ENCODE assay signal across 11 cellular contexts in the genomic region with DNA sequence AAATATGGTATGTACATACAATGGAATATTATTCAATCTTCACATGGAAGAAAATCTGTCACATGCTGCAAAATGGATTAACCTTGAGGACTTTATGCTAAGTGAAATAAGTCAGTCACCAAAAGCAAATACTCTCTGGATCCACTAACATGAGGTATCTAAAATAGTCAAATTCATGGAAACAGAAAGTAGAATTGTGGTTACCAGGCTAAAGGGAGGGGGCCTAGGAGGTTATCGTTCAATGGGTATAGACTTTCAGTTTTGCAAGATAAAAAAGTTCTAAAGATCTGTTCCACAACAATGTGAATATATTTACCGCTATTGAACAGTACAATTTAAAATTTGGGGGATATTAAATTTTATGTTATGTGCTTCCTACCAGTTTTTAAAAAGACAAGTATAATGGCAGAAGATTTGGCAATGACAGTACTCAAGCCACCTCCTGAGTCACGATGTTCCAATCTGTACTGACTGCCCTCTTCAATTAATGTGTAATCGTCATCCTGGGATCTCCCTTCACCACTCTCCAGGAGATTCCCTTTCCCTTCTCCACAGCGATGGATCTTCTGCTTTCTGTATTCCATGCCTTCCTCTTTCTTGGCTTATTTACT. TPM values are rescaled to one million over a fixed set of nuclear protein-coding genes. Genes with fewer than 3 reads are reported as not detected.
DNase-seq lines count a peak whose midpoint lies in the region; ATAC-seq and TF ChIP-seq lines count a peak whose summit lies in the region.
"Had no signal": no experiment of that assay in that cellular context is flagged by ENCODE, and none has a peak within 500 bp of the region (broad histone marks: within the 10 kb centered on the region; RNA-seq: fewer than 3 reads in every experiment).

No MANE protein-coding gene starts in this region.

- POLR2A ChIA-PET in activated CD8-positive, alpha-beta T cell treated with anti-CD3 and anti-CD28 coated beads for 36 hours (lab: Charles Lee): no interaction called here

- peaks cover 43% of the 10 kb centered on the region for H3K4me1 Mint-ChIP-seq in activated CD8-positive, alpha-beta T cell treated with anti-CD3 and anti-CD28 coated beads for 36 hours (ENCODE audit: low read depth)

- CTCF ChIA-PET in activated CD8-positive, alpha-beta T cell treated with anti-CD3 and anti-CD28 coated beads for 36 hours (lab: Charles Lee): interaction anchor here (0.5 kb wide), 1 partner anchor 32 kb away, joined by 3 read pairs; the partner anchor contains the start of gene IL6

- no peaks in the 10 kb centered on the region for H3K36me3 Mint-ChIP-seq in activated CD8-positive, alpha-beta T cell treated with anti-CD3 and anti-CD28 coated beads for 36 hours (ENCODE audit: low read depth)

- no peak overlapping the region for H3K27ac Mint-ChIP-seq in activated CD8-positive, alpha-beta T cell treated with anti-CD3 and anti-CD28 coated beads for 36 hours

- H3K4me3 Mint-ChIP-seq in activated CD8-positive, alpha-beta T cell treated with anti-CD3 and anti-CD28 coated beads for 36 hours: no peak overlapping the region

- no peak for TF ChIP-seq CTCF in activated CD8-positive, alpha-beta T cell treated with anti-CD3 and anti-CD28 coated beads for 36 hours (IDR thresholded peaks at IDR 0.05)

- H3K9me3 Mint-ChIP-seq in activated CD8-positive, alpha-beta T cell treated with anti-CD3 and anti-CD28 coated beads for 36 hours: no peaks in the 10 kb centered on the region

- DNase-seq in AG20443 (ENCODE audit: low spot score) (peak; percentile 41), NCI-H345 (lab: John Stamatoyannopoulos, UW) (no peak), NCI-H1417 (lab: John Stamatoyannopoulos, UW) (no peak), hypothalamus (lab: John Stamatoyannopoulos, UW) (no peak)
- DNase-seq in activated CD8-positive, alpha-beta T cell treated with anti-CD3 and anti-CD28 coated beads for 36 hours: no peak
- no peak for DNase-seq in stimulated activated CD4-positive, alpha-beta T cell treated with anti-CD3 and anti-CD28 coated beads, Interleukin-1b, Interleukin-23, amount 100 ng/mL, for 48 hours
- DNase-seq: foreskin keratinocyte, left ventricle myocardium superior, NCI-H1694 had no signal

- peaks cover 17% of the 10 kb centered on the region for H3K27me3 Mint-ChIP-seq in activated CD8-positive, alpha-beta T cell treated with anti-CD3 and anti-CD28 coated beads for 36 hours

- peak; percentile 45 for ATAC-seq in GM19372 (IDR thresholded peaks at IDR 0.05; ENCODE audit: low read depth, unreplicated experiment)
- peak; percentile 46 for ATAC-seq in HG03045 (IDR thresholded peaks at IDR 0.05; ENCODE audit: unreplicated experiment)
- peak; percentile 60 for ATAC-seq in activated CD8-positive, alpha-beta T cell treated with anti-CD3 and anti-CD28 coated beads for 36 hours
- ATAC-seq: foreskin keratinocyte, left ventricle myocardium superior had no signal

- intact Hi-C loops in activated CD8-positive, alpha-beta T cell treated with anti-CD3 and anti-CD28 coated beads for 36 hours (cut with micrococcal nuclease): no loop called here

RNA-seq across cellular contexts. Expression of gene IL6, which starts 32.3 kb away (rescaled TPM):
- not detected for total RNA-seq in activated CD8-positive, alpha-beta T cell treated with anti-CD3 and anti-CD28 coated beads for 36 hours
